In the genomic region with DNA sequence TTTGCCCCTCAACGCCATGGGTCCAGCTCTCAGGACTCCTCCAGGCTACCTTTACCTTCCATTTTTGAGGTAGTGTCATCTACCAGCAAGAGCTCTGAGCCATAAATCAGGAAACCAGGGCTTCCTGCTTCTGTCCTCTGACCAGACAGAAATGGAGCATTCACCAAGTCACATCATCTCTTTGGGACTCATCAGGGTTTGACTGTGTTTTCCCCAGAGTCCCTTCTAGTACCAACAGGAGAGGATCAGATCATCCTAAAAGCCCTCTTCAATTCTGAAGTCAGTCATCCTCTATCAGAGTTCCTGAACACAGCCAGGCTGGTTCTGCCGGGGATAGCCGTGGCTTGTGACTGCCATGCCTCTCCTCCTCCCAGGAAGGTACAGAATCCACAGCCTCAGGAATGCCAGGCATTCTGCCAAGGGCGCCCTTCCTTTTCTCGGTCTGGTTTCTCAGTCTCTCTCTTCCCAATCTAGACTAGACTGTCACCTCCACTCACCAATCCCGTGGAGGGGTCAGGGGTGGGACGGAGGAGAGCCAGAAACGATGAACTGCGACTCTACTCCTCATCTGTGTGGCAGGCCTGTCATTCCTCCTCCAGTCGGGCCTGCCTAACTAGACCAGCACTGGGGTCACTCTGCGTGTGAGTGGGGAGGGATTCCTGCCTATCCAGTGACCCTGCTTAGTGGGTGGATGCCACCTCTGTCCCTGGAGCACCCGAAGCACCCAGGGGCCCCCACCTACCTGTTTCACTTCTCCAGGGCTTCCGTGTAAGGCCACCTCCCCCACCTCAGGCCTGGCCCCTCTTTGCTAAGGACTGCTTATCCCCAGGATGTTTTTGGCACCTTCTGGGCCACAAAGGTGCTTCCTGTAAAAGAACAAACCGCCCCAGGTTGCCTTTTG, we compare ENCODE assay signal across 8 cellular contexts. TPM values are rescaled to one million over a fixed set of nuclear protein-coding genes. Genes with fewer than 3 reads are reported as not detected.
DNase-seq lines count a peak whose midpoint lies in the region; ATAC-seq and TF ChIP-seq lines count a peak whose summit lies in the region.

No MANE protein-coding gene starts in this region.

- TF ChIP-seq CTCF in GM10248 (IDR thresholded peaks at IDR 0.05; ENCODE audit: control extremely low read depth, extremely low read depth, low read depth, missing control alignments): no peak

- H3K27ac Mint-ChIP-seq in stimulated activated naive CD8-positive, alpha-beta T cell treated with anti-CD3 and anti-CD28 coated beads, Interleukin-15, amount 100 ng/mL, for 72 hours: peak overlapping the region; percentile 79 to 99

- H3K4me3 Mint-ChIP-seq in stimulated activated naive CD8-positive, alpha-beta T cell treated with anti-CD3 and anti-CD28 coated beads, Interleukin-15, amount 100 ng/mL, for 72 hours: peak overlapping the region; percentile 77 to 80

- no peaks in the 10 kb centered on the region for H3K27me3 Mint-ChIP-seq in stimulated activated naive CD8-positive, alpha-beta T cell treated with anti-CD3 and anti-CD28 coated beads, Interleukin-15, amount 100 ng/mL, for 72 hours

- POLR2A ChIA-PET in GM10248 (lab: Yijun Ruan, JAX): interaction anchor here (0.5 kb wide), 1 partner anchor 40 kb away, joined by 3 read pairs; no protein-coding TSS in a partner anchor

- peaks cover 80% of the 10 kb centered on the region for H3K4me1 Mint-ChIP-seq in stimulated activated naive CD8-positive, alpha-beta T cell treated with anti-CD3 and anti-CD28 coated beads, Interleukin-15, amount 100 ng/mL, for 72 hours

- no peaks in the 10 kb centered on the region for H3K9me3 Mint-ChIP-seq in stimulated activated naive CD8-positive, alpha-beta T cell treated with anti-CD3 and anti-CD28 coated beads, Interleukin-15, amount 100 ng/mL, for 72 hours

- peak; percentile 45 for ATAC-seq in stimulated activated naive CD8-positive, alpha-beta T cell treated with anti-CD3 and anti-CD28 coated beads, Interleukin-15, amount 100 ng/mL, for 72 hours

- DNase-seq in activated CD4-positive, CD25-positive, alpha-beta regulatory T cell treated with anti-CD3 and anti-CD28 coated beads, Interleukin-2, amount 50 U/mL, for 72 hours: peak; percentile 55
- DNase-seq in activated CD4-positive, CD25-positive, alpha-beta regulatory T cell (lab: John Stamatoyannopoulos, UW): no peak
- DNase-seq in M059J (ENCODE audit: low read depth): peak; percentile 94
- peak; percentile 68 for DNase-seq in amniotic epithelial cell (ENCODE audit: low read depth)
- peak; percentile 86 for DNase-seq in kidney glomerular epithelial cell (lab: John Stamatoyannopoulos, UW)
- peak; percentile 47 to 64 for DNase-seq in stimulated activated naive CD8-positive, alpha-beta T cell treated with anti-CD3 and anti-CD28 coated beads, Interleukin-15, amount 100 ng/mL, for 72 hours
- no peak for DNase-seq in GM10248 (ENCODE audit: extremely low spot score)
- DNase-seq in D341Med (ENCODE audit: low spot score): no peak

- CTCF ChIA-PET in GM10248 (lab: Yijun Ruan, JAX): interaction anchor here (1.2 to 60.7 kb wide), 3 partner anchors 11 to 30 kb away, joined by 3 to 1428 read pairs (median 1428); no protein-coding TSS in a partner anchor

RNA-seq across cellular contexts. Expression of a gene that starts 30.9 kb away (rescaled TPM):
- 62.9 and 66.2 TPM in 2 replicates for total RNA-seq in M059J (2014; rRNA removed; shearing (Covaris generic))

Comparison
In these comparisons a context has a peak if more than half of its experiments do, and no peak if none do; other contexts are left out.
1. DNase-seq: peak in activated CD4-positive, CD25-positive, alpha-beta regulatory T cell treated with anti-CD3 and anti-CD28 coated beads, Interleukin-2, amount 50 U/mL, for 72 hours (single experiment), M059J (single experiment), amniotic epithelial cell (single experiment), kidney glomerular epithelial cell (single experiment) and stimulated activated naive CD8-positive, alpha-beta T cell treated with anti-CD3 and anti-CD28 coated beads, Interleukin-15, amount 100 ng/mL, for 72 hours (2 of 2); none in activated CD4-positive, CD25-positive, alpha-beta regulatory T cell (0 of 4), GM10248 (single experiment) and D341Med (single experiment).